Comparison of ENCODE assay signal across 24 cellular contexts in genomic region chr4:41932988-41933387, GRCh38. TPM values are rescaled to one million over a fixed set of nuclear protein-coding genes. Genes with fewer than 3 reads are reported as not detected.
"Had no signal": no experiment of that assay in that cellular context is flagged by ENCODE, and none has a peak within 500 bp of the region (broad histone marks: within the 10 kb centered on the region; RNA-seq: fewer than 3 reads in every experiment).

No MANE protein-coding gene starts in this region.

- H3K9me3 Mint-ChIP-seq: natural killer cell, type B pancreatic cell had no signal

- H3K27ac Mint-ChIP-seq: mesothelial cell of epicardium; naive B cell; natural killer cell; nephron progenitor cell; progenitor cell of endocrine pancreas; stimulated activated memory B cell treated with anti-CD40 and anti-IgM and Interleukin-4, amounts not matched to agents 10 μg/mL and 1 μg/mL and 100 μg/mL, for 72 hours; stimulated activated naive CD8-positive, alpha-beta T cell treated with anti-CD3 and anti-CD28 coated beads, Interleukin-15, amount 100 ng/mL, for 72 hours; type B pancreatic cell had no signal

- H3K4me3 Mint-ChIP-seq: mesothelial cell of epicardium; natural killer cell; nephron progenitor cell; stimulated activated memory B cell treated with anti-CD40 and anti-IgM and Interleukin-4, amounts not matched to agents 10 μg/mL and 1 μg/mL and 100 μg/mL, for 72 hours; stimulated activated naive CD8-positive, alpha-beta T cell treated with anti-CD3 and anti-CD28 coated beads, Interleukin-15, amount 100 ng/mL, for 72 hours; type B pancreatic cell had no signal

- DNase-seq: kidney glomerular epithelial cell; left cardiac atrium; left ventricle myocardium superior; lower lobe of right lung; mammary epithelial cell; mesenchymal stem cell; naive B cell; natural killer cell; nephron progenitor cell; ovary; right lobe of liver; stimulated activated CD4-positive, alpha-beta T cell treated with anti-CD3 and anti-CD28 coated beads, Interleukin-1b, Interleukin-23, amount 100 ng/mL, for 48 hours; stimulated activated CD4-positive, alpha-beta T cell treated with anti-CD3 and anti-CD28 coated beads, Interleukin-2, amount 100 ng/mL, for 48 hours; stimulated activated CD4-positive, alpha-beta T cell treated with anti-CD3 and anti-CD28 coated beads, Interleukin-4, amount 100 ng/mL, for 4 hours; stimulated activated CD8-positive, alpha-beta memory T cell treated with anti-CD3 and anti-CD28 coated beads, Interleukin-4, amount 100 ng/mL, for 48 hours; stimulated activated naive CD4-positive, alpha-beta T cell treated with Interleukin-2 at 50 U/mL for 16 hours; stimulated activated naive CD8-positive, alpha-beta T cell treated with anti-CD3 and anti-CD28 coated beads, Interleukin-15, amount 100 ng/mL, for 72 hours; substantia nigra; uterus had no signal

- H3K27me3 Mint-ChIP-seq: stimulated activated naive CD8-positive, alpha-beta T cell treated with anti-CD3 and anti-CD28 coated beads, Interleukin-15, amount 100 ng/mL, for 72 hours had no signal

- H3K36me3 Mint-ChIP-seq: mesothelial cell of epicardium; natural killer cell; stimulated activated memory B cell treated with anti-CD40 and anti-IgM and Interleukin-4, amounts not matched to agents 10 μg/mL and 1 μg/mL and 100 μg/mL, for 72 hours had no signal

RNA-seq across cellular contexts. Expression of gene DCAF4L1, which starts 48.6 kb away (rescaled TPM):
- total RNA-seq: right atrium auricular region had no signal
